ENCODE assay signal across 26 cellular contexts in genomic region chr5:31048975-31049290, GRCh38.
"Had no signal": no experiment of that assay in that cellular context is flagged by ENCODE, and none has a peak within 500 bp of the region (broad histone marks: within the 10 kb centered on the region; RNA-seq: fewer than 3 reads in every experiment).

No MANE protein-coding gene starts in this region.

- H3K4me1 Mint-ChIP-seq: activated CD4-positive, alpha-beta memory T cell treated with anti-CD3 and anti-CD28 coated beads, Interleukin-2, amount 10 ng/mL, durations not matched to agents 7 days and 5 days; activated CD4-positive, alpha-beta T cell treated with anti-CD3 and anti-CD28 coated beads, Interleukin-2, amount 10 ng/mL, durations not matched to agents 24 days and 14 days; activated naive CD4-positive, alpha-beta T cell treated with anti-CD3 and anti-CD28 coated beads, Interleukin-2, amount 50 U/mL, for 24 hours; activated naive CD8-positive, alpha-beta T cell treated with anti-CD3 and anti-CD28 coated beads, Interleukin-2, amount 50 U/mL, for 24 hours; activated T-helper 17 cell treated with anti-CD3 and anti-CD28 coated beads, Interleukin-2, amount 50 U/mL, for 72 hours; central memory CD8-positive, alpha-beta T cell; naive thymus-derived CD8-positive, alpha-beta T cell; stimulated activated naive B cell treated with anti-CD40 and anti-IgM and Interleukin-4, amounts not matched to agents 10 μg/mL and 1 μg/mL and 100 μg/mL, for 72 hours had no signal

- DNase-seq: activated CD4-positive, alpha-beta memory T cell treated with anti-CD3 and anti-CD28 coated beads, Interleukin-2, amount 10 ng/mL, durations not matched to agents 7 days and 5 days; activated CD4-positive, alpha-beta T cell treated with anti-CD3 and anti-CD28 coated beads, Interleukin-2, amount 10 ng/mL, durations not matched to agents 24 days and 14 days; activated CD4-positive, CD25-positive, alpha-beta regulatory T cell treated with anti-CD3 and anti-CD28 coated beads, Interleukin-2, amount 50 U/mL, for 72 hours; activated CD8-positive, alpha-beta memory T cell treated with anti-CD3 and anti-CD28 coated beads, Interleukin-2, amount 50 U/mL, for 48 hours; activated naive CD8-positive, alpha-beta T cell treated with anti-CD3 and anti-CD28 coated beads, Interleukin-2, amount 50 U/mL, for 24 hours; activated T-cell treated with anti-CD3 and anti-CD28 coated beads, Interleukin-2, amount 50 U/mL, for 24 hours; amygdala; dermis blood vessel endothelial cell; effector CD4-positive, alpha-beta T cell; foreskin fibroblast; head of caudate nucleus; hippocampal formation; naive thymus-derived CD8-positive, alpha-beta T cell; occipital lobe; posterior cingulate gyrus; right cardiac atrium; stimulated activated CD4-positive, alpha-beta T cell treated with anti-CD3 and anti-CD28 coated beads, Interleukin-15, amount 100 ng/mL, for 24 hours; stimulated activated CD4-positive, alpha-beta T cell treated with anti-CD3 and anti-CD28 coated beads, Interleukin-2, amount 100 ng/mL, for 24 hours; stimulated activated naive B cell treated with anti-CD40 and anti-IgM and Interleukin-4, amounts not matched to agents 10 μg/mL and 1 μg/mL and 100 μg/mL, for 72 hours; T-helper 9 cell had no signal

- H3K4me3 Mint-ChIP-seq: activated CD4-positive, alpha-beta memory T cell treated with anti-CD3 and anti-CD28 coated beads, Interleukin-2, amount 10 ng/mL, durations not matched to agents 7 days and 5 days; activated CD4-positive, alpha-beta T cell treated with anti-CD3 and anti-CD28 coated beads, Interleukin-2, amount 10 ng/mL, durations not matched to agents 24 days and 14 days; activated naive CD4-positive, alpha-beta T cell treated with anti-CD3 and anti-CD28 coated beads, Interleukin-2, amount 50 U/mL, for 24 hours; activated naive CD8-positive, alpha-beta T cell treated with anti-CD3 and anti-CD28 coated beads, Interleukin-2, amount 50 U/mL, for 24 hours; activated T-cell treated with anti-CD3 and anti-CD28 coated beads, Interleukin-2, amount 50 U/mL, for 24 hours; activated T-helper 17 cell treated with anti-CD3 and anti-CD28 coated beads, Interleukin-2, amount 50 U/mL, for 72 hours; central memory CD8-positive, alpha-beta T cell; naive thymus-derived CD8-positive, alpha-beta T cell; neural crest cell; stimulated activated naive B cell treated with anti-CD40 and anti-IgM and Interleukin-4, amounts not matched to agents 10 μg/mL and 1 μg/mL and 100 μg/mL, for 72 hours; T-helper 1 cell treated with Interleukin-12 subunit alpha and Interleukin-12 subunit beta and Interleukin-4 antibody, amounts not matched to agents 30 μg/mL and 1 μg/mL, for 36 hours had no signal

- H3K36me3 Mint-ChIP-seq: activated naive CD4-positive, alpha-beta T cell treated with anti-CD3 and anti-CD28 coated beads, Interleukin-2, amount 50 U/mL, for 24 hours; naive thymus-derived CD8-positive, alpha-beta T cell; stimulated activated naive B cell treated with anti-CD40 and anti-IgM and Interleukin-4, amounts not matched to agents 10 μg/mL and 1 μg/mL and 100 μg/mL, for 72 hours had no signal

- H3K9me3 Mint-ChIP-seq: activated CD4-positive, alpha-beta T cell treated with anti-CD3 and anti-CD28 coated beads, Interleukin-2, amount 10 ng/mL, durations not matched to agents 24 days and 14 days; activated naive CD8-positive, alpha-beta T cell treated with anti-CD3 and anti-CD28 coated beads, Interleukin-2, amount 50 U/mL, for 24 hours; neural crest cell had no signal

- H3K27ac Mint-ChIP-seq: activated CD4-positive, alpha-beta memory T cell treated with anti-CD3 and anti-CD28 coated beads, Interleukin-2, amount 10 ng/mL, durations not matched to agents 7 days and 5 days; activated CD4-positive, alpha-beta T cell treated with anti-CD3 and anti-CD28 coated beads, Interleukin-2, amount 10 ng/mL, durations not matched to agents 24 days and 14 days; activated naive CD4-positive, alpha-beta T cell treated with anti-CD3 and anti-CD28 coated beads, Interleukin-2, amount 50 U/mL, for 24 hours; activated naive CD8-positive, alpha-beta T cell treated with anti-CD3 and anti-CD28 coated beads, Interleukin-2, amount 50 U/mL, for 24 hours; activated T-cell treated with anti-CD3 and anti-CD28 coated beads, Interleukin-2, amount 50 U/mL, for 24 hours; activated T-helper 17 cell treated with anti-CD3 and anti-CD28 coated beads, Interleukin-2, amount 50 U/mL, for 72 hours; naive thymus-derived CD8-positive, alpha-beta T cell; stimulated activated naive B cell treated with anti-CD40 and anti-IgM and Interleukin-4, amounts not matched to agents 10 μg/mL and 1 μg/mL and 100 μg/mL, for 72 hours; T-helper 1 cell treated with Interleukin-12 subunit alpha and Interleukin-12 subunit beta and Interleukin-4 antibody, amounts not matched to agents 30 μg/mL and 1 μg/mL, for 36 hours had no signal

- H3K27me3 Mint-ChIP-seq: activated CD4-positive, alpha-beta memory T cell treated with anti-CD3 and anti-CD28 coated beads, Interleukin-2, amount 10 ng/mL, durations not matched to agents 7 days and 5 days; activated CD4-positive, alpha-beta T cell treated with anti-CD3 and anti-CD28 coated beads, Interleukin-2, amount 10 ng/mL, durations not matched to agents 24 days and 14 days; activated naive CD4-positive, alpha-beta T cell treated with anti-CD3 and anti-CD28 coated beads, Interleukin-2, amount 50 U/mL, for 24 hours; activated naive CD8-positive, alpha-beta T cell treated with anti-CD3 and anti-CD28 coated beads, Interleukin-2, amount 50 U/mL, for 24 hours; activated T-cell treated with anti-CD3 and anti-CD28 coated beads, Interleukin-2, amount 50 U/mL, for 24 hours; activated T-helper 17 cell treated with anti-CD3 and anti-CD28 coated beads, Interleukin-2, amount 50 U/mL, for 72 hours; central memory CD8-positive, alpha-beta T cell; naive thymus-derived CD8-positive, alpha-beta T cell; stimulated activated naive B cell treated with anti-CD40 and anti-IgM and Interleukin-4, amounts not matched to agents 10 μg/mL and 1 μg/mL and 100 μg/mL, for 72 hours had no signal

- ATAC-seq: activated naive CD8-positive, alpha-beta T cell treated with anti-CD3 and anti-CD28 coated beads, Interleukin-2, amount 50 U/mL, for 24 hours; activated T-helper 17 cell treated with anti-CD3 and anti-CD28 coated beads, Interleukin-2, amount 50 U/mL, for 72 hours; naive thymus-derived CD8-positive, alpha-beta T cell; right cardiac atrium; stimulated activated naive B cell treated with anti-CD40 and anti-IgM and Interleukin-4, amounts not matched to agents 10 μg/mL and 1 μg/mL and 100 μg/mL, for 72 hours had no signal

- H3K4me3 ChIP-seq: tibial nerve had no signal
